Comparison of ENCODE assay signal across 12 cellular contexts in the genomic region with DNA sequence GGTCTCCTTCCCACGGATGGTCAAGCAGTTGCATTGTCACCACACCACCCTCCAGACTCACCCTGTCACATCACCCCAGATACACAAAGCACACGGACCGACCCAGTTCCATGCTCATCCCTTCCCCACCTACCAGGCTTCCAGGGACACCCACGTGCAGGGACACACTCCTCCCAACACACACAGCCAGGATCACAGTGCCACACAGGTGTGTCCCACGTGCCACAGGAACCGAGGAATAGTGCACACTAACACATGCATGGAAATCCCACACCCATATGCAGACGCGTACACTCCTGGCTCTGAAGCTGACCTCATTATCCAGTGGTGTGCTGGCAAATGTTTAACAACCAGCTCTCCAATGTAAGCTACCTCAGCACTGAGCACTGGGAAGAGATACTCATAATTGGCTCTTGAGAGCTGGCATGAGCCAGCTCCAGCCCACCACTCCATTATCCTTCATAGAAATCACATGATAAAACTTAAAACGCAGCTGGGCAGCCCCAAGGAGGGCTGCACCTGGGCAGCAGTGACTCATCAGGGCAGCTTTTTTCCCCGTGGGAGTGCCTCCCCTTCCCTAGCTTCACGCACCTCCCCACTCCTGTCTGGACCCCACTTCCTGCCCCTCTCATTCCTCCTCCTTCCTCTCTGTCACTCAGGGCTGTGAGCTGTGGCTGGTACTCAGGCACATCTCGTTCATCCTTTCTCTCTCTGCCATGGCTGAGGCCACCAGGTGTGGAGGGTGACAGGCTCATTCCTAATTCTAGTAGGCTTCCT.
A peak's percentile ranks its signal among the peaks of the same experiment; 100 is the strongest.
DNase-seq lines count a peak whose midpoint lies in the region; ATAC-seq lines count a peak whose summit lies in the region.
"Had no signal": no experiment of that assay in that cellular context is flagged by ENCODE, and none has a peak within 500 bp of the region (broad histone marks: within the 10 kb centered on the region; RNA-seq: fewer than 3 reads in every experiment).

No MANE protein-coding gene starts in this region.

- no peaks in the 10 kb centered on the region for H3K27me3 Mint-ChIP-seq in activated naive CD8-positive, alpha-beta T cell

- ATAC-seq in GM19035 (IDR thresholded peaks at IDR 0.05; ENCODE audit: unreplicated experiment), result no peak

- H3K9me3 Mint-ChIP-seq in activated naive CD8-positive, alpha-beta T cell (ENCODE audit: low read depth), result no peaks in the 10 kb centered on the region

- peak overlapping the region; percentile 99 for H3K27ac Mint-ChIP-seq in activated naive CD8-positive, alpha-beta T cell
- H3K27ac Mint-ChIP-seq: progenitor cell of endocrine pancreas had no signal

- peaks cover 82% of the 10 kb centered on the region for H3K4me1 Mint-ChIP-seq in activated naive CD8-positive, alpha-beta T cell (ENCODE audit: low read depth)

- DNase-seq in NCI-H2196 (lab: John Stamatoyannopoulos, UW; ENCODE audit: unreplicated experiment) (peak; percentile 29), NCI-H2196 treated with DMSO at 0.1 percent for 48 hours (lab: John Stamatoyannopoulos, UW; ENCODE audit: unreplicated experiment) (no peak), NCI-H2227 treated with DMSO at 0.1 percent for 48 hours (lab: John Stamatoyannopoulos, UW) (peak; percentile 75), superior temporal gyrus (ENCODE audit: extremely low spot score) (no peak), NCI-H1930 (lab: John Stamatoyannopoulos, UW) (no peak)
- DNase-seq in stimulated activated CD4-positive, alpha-beta T cell treated with anti-CD3 and anti-CD28 coated beads, Interleukin-2, amount 100 ng/mL, for 4 hours (ENCODE audit: low read depth), result peak; percentile 81
- DNase-seq: islet precursor cell, NCI-H1048, SIG-M5 had no signal

- H3K36me3 Mint-ChIP-seq in activated naive CD8-positive, alpha-beta T cell, result no peaks in the 10 kb centered on the region

- peak overlapping the region; percentile 86 for H3K4me3 Mint-ChIP-seq in activated naive CD8-positive, alpha-beta T cell

Comparison
In these comparisons a context has a peak if more than half of its experiments do, and no peak if none do; other contexts are left out.
1. DNase-seq: peak in NCI-H2196 (single experiment), NCI-H2227 treated with DMSO at 0.1 percent for 48 hours (single experiment) and stimulated activated CD4-positive, alpha-beta T cell treated with anti-CD3 and anti-CD28 coated beads, Interleukin-2, amount 100 ng/mL, for 4 hours (single experiment); none in NCI-H2196 treated with DMSO at 0.1 percent for 48 hours (single experiment), superior temporal gyrus (single experiment) and NCI-H1930 (0 of 2).